In genomic region chr15:85632014-85632413, GRCh38 we compare ENCODE assay signal across 2 cellular contexts.
TF ChIP-seq lines count a peak whose summit lies in the region.

No MANE protein-coding gene starts in this region.

TF ChIP-seq in A549, 52 proteins besides CTCF, POLR2A, EP300 and RAD21:
- TF ChIP-seq REST (IDR thresholded peaks at IDR 0.05): no peak
- TF ChIP-seq, protein P1, sequence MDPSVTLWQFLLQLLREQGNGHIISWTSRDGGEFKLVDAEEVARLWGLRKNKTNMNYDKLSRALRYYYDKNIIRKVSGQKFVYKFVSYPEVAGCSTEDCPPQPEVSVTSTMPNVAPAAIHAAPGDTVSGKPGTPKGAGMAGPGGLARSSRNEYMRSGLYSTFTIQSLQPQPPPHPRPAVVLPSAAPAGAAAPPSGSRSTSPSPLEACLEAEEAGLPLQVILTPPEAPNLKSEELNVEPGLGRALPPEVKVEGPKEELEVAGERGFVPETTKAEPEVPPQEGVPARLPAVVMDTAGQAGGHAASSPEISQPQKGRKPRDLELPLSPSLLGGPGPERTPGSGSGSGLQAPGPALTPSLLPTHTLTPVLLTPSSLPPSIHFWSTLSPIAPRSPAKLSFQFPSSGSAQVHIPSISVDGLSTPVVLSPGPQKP (IDR thresholded peaks at IDR 0.05; ENCODE audit: low read depth, low read length): no peak
- no peak for TF ChIP-seq RNF2 (IDR thresholded peaks at IDR 0.05; ENCODE audit: borderline replicate concordance, low read depth)
- TF ChIP-seq KDM5A (IDR thresholded peaks at IDR 0.05): no peak
- TF ChIP-seq MAFK (IDR thresholded peaks at IDR 0.05; ENCODE audit: partially characterized antibody): no peak
- TF ChIP-seq GATA3 (IDR thresholded peaks at IDR 0.05; ENCODE audit: borderline replicate concordance): no peak
- no peak for TF ChIP-seq ZSCAN20 (CRISPR knock-in tag; IDR thresholded peaks at IDR 0.05)
- no peak for TF ChIP-seq HOXA7 (CRISPR knock-in tag; IDR thresholded peaks at IDR 0.05)

TF ChIP-seq in IMR-90, 13 proteins besides CTCF, POLR2A, EP300 and RAD21 (continued from another document):
- TF ChIP-seq, protein P2, sequence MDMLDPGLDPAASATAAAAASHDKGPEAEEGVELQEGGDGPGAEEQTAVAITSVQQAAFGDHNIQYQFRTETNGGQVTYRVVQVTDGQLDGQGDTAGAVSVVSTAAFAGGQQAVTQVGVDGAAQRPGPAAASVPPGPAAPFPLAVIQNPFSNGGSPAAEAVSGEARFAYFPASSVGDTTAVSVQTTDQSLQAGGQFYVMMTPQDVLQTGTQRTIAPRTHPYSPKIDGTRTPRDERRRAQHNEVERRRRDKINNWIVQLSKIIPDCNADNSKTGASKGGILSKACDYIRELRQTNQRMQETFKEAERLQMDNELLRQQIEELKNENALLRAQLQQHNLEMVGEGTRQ (IDR thresholded peaks at IDR 0.05; ENCODE audit: low read depth, low read length): no peak
- TF ChIP-seq RCOR1 (IDR thresholded peaks at IDR 0.05; ENCODE audit: insufficient replicate concordance, low read length) (no peak), CHD1 (IDR thresholded peaks at IDR 0.05; ENCODE audit: low read depth, low read length) (no peak), BHLHE40 (IDR thresholded peaks at IDR 0.05; ENCODE audit: low read depth, low read length) (no peak), MXI1 (IDR thresholded peaks at IDR 0.05; ENCODE audit: borderline replicate concordance, low read depth, low read length) (no peak), RFX5 (IDR thresholded peaks at IDR 0.05; ENCODE audit: low read depth, low read length) (no peak)
- TF ChIP-seq, protein P1 (IDR thresholded peaks at IDR 0.05; ENCODE audit: borderline replicate concordance, low read depth, low read length): no peak
